In the genomic region with DNA sequence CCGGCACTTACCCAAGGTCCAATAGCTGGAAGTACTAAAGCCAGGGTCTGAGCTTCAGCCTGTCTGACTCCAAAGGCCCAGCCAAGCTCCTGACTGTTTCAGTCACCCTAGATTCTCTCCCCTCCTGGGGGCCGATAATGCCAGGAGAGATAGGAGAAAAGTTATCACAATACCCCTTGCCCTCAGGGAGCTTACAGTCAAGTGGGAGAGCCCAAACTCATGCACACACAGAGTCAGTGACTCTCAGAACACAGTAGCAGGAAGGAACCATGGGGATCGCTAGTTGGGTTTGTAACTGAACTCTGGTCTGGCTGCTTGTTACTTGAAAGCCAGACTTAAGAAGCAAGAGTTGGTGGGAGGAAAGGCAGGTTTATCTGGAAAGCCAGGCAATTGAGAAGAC, we compare ENCODE assay signal across 17 cellular contexts. TPM values are rescaled to one million over a fixed set of nuclear protein-coding genes. Genes with fewer than 3 reads are reported as not detected.
DNase-seq lines count a peak whose midpoint lies in the region; ATAC-seq and TF ChIP-seq lines count a peak whose summit lies in the region.
"Had no signal": no experiment of that assay in that cellular context is flagged by ENCODE, and none has a peak within 500 bp of the region (broad histone marks: within the 10 kb centered on the region; RNA-seq: fewer than 3 reads in every experiment).

No MANE protein-coding gene starts in this region.

- peak overlapping the region; percentile 29 for H3K27ac Mint-ChIP-seq in activated T-cell treated with anti-CD3 and anti-CD28 coated beads, Interleukin-2, amount 50 U/mL, for 24 hours
- H3K27ac Mint-ChIP-seq in T-cell (peak overlapping the region; percentile 43 to 56), natural killer cell (peak overlapping the region; percentile 53 to 73)
- peak overlapping the region; percentile 41 for H3K27ac Mint-ChIP-seq in activated T-helper 2 cell treated with anti-CD3 and anti-CD28 coated beads, Interferon-gamma antibody, Interleukin-2, Interleukin-4, amounts not matched to agents 10 μg/mL and 5 μg/mL and 100 μg/mL, durations not matched to agents 14 hours and 24 hours and 36 hours

- H3K36me3 Mint-ChIP-seq in activated T-cell treated with anti-CD3 and anti-CD28 coated beads, Interleukin-2, amount 50 U/mL, for 24 hours (ENCODE audit: low read depth): peaks cover 92% of the 10 kb centered on the region
- H3K36me3 Mint-ChIP-seq in T-cell: peaks cover 60% of the 10 kb centered on the region
- peaks cover 73% of the 10 kb centered on the region for H3K36me3 Mint-ChIP-seq in activated T-helper 2 cell treated with anti-CD3 and anti-CD28 coated beads, Interferon-gamma antibody, Interleukin-2, Interleukin-4, amounts not matched to agents 10 μg/mL and 5 μg/mL and 100 μg/mL, durations not matched to agents 14 hours and 24 hours and 36 hours (ENCODE audit: low read depth)
- H3K36me3 Mint-ChIP-seq in natural killer cell: peaks cover 6% of the 10 kb centered on the region

- no peak for TF ChIP-seq CTCF in natural killer cell (IDR thresholded peaks at IDR 0.05)

- no peaks in the 10 kb centered on the region for H3K27me3 Mint-ChIP-seq in activated T-cell treated with anti-CD3 and anti-CD28 coated beads, Interleukin-2, amount 50 U/mL, for 24 hours
- H3K27me3 Mint-ChIP-seq in T-cell (no peaks in the 10 kb centered on the region), natural killer cell (ENCODE audit: low read depth in 2 of 2) (no peaks in the 10 kb centered on the region)
- no peaks in the 10 kb centered on the region for H3K27me3 Mint-ChIP-seq in activated T-helper 2 cell treated with anti-CD3 and anti-CD28 coated beads, Interferon-gamma antibody, Interleukin-2, Interleukin-4, amounts not matched to agents 10 μg/mL and 5 μg/mL and 100 μg/mL, durations not matched to agents 14 hours and 24 hours and 36 hours (ENCODE audit: low read depth)

- H3K4me1 Mint-ChIP-seq in activated T-cell treated with anti-CD3 and anti-CD28 coated beads, Interleukin-2, amount 50 U/mL, for 24 hours (ENCODE audit: low read depth): peaks cover 2% of the 10 kb centered on the region
- H3K4me1 Mint-ChIP-seq in T-cell: peaks cover 6 to 11% (median 7%) of the 10 kb centered on the region in 3 donors
- peaks cover 4% of the 10 kb centered on the region for H3K4me1 Mint-ChIP-seq in activated T-helper 2 cell treated with anti-CD3 and anti-CD28 coated beads, Interferon-gamma antibody, Interleukin-2, Interleukin-4, amounts not matched to agents 10 μg/mL and 5 μg/mL and 100 μg/mL, durations not matched to agents 14 hours and 24 hours and 36 hours (ENCODE audit: low read depth)
- H3K4me1 Mint-ChIP-seq in natural killer cell: peaks cover 15 to 27% of the 10 kb centered on the region in 2 donors

- DNase-seq in activated T-cell treated with anti-CD3 and anti-CD28 coated beads, Interleukin-2, amount 50 U/mL, for 24 hours: no peak
- no peak for DNase-seq in activated T-cell treated with anti-CD3 and anti-CD28 coated beads, Interleukin-2, amount 50 U/mL, for 1 hour
- DNase-seq in T-cell (no peak), natural killer cell (no peak)
- no peak for DNase-seq in activated T-helper 2 cell treated with anti-CD3 and anti-CD28 coated beads, Interferon-gamma antibody, Interleukin-2, Interleukin-4, amounts not matched to agents 10 μg/mL and 5 μg/mL and 100 μg/mL, durations not matched to agents 14 hours and 24 hours and 36 hours (ENCODE audit: low spot score)
- no peak for DNase-seq in stimulated activated CD4-positive, alpha-beta T cell treated with anti-CD3 and anti-CD28 coated beads, Interleukin-4, amount 100 ng/mL, for 1 hour
- DNase-seq: GF-D8, KG1, NCI-H1436, NCI-H2081, NCI-H510A, NCI-H774, PC-3 had no signal

- intact Hi-C loops in activated T-helper 2 cell treated with anti-CD3 and anti-CD28 coated beads, Interferon-gamma antibody, Interleukin-2, Interleukin-4, amounts not matched to agents 10 μg/mL and 5 μg/mL and 100 μg/mL, durations not matched to agents 14 hours and 24 hours and 36 hours (cut with micrococcal nuclease): no loop called here
- intact Hi-C loops in natural killer cell (cut with micrococcal nuclease): no loop called here

- no peak for ATAC-seq in T-cell (replicated peaks in 1 of 4)
- no peak for ATAC-seq in natural killer cell
- no peak for ATAC-seq in GM21381 (IDR thresholded peaks at IDR 0.05; ENCODE audit: unreplicated experiment)
- ATAC-seq in HG03378 (IDR thresholded peaks at IDR 0.05; ENCODE audit: unreplicated experiment): no peak
- ATAC-seq: PC-3 had no signal

- CTCF ChIA-PET in T-cell (lab: Charles Lee): no interaction called here

- no peaks in the 10 kb centered on the region for H3K9me3 Mint-ChIP-seq in activated T-cell treated with anti-CD3 and anti-CD28 coated beads, Interleukin-2, amount 50 U/mL, for 24 hours
- H3K9me3 Mint-ChIP-seq in T-cell (no peaks in the 10 kb centered on the region), natural killer cell (no peaks in the 10 kb centered on the region)
- H3K9me3 Mint-ChIP-seq in activated T-helper 2 cell treated with anti-CD3 and anti-CD28 coated beads, Interferon-gamma antibody, Interleukin-2, Interleukin-4, amounts not matched to agents 10 μg/mL and 5 μg/mL and 100 μg/mL, durations not matched to agents 14 hours and 24 hours and 36 hours: no peaks in the 10 kb centered on the region

- POLR2A ChIA-PET in T-cell (lab: Charles Lee): no interaction called here

- no peak overlapping the region for H3K4me3 Mint-ChIP-seq in activated T-cell treated with anti-CD3 and anti-CD28 coated beads, Interleukin-2, amount 50 U/mL, for 24 hours
- H3K4me3 Mint-ChIP-seq in T-cell: no peak overlapping the region
- H3K4me3 Mint-ChIP-seq in activated T-helper 2 cell treated with anti-CD3 and anti-CD28 coated beads, Interferon-gamma antibody, Interleukin-2, Interleukin-4, amounts not matched to agents 10 μg/mL and 5 μg/mL and 100 μg/mL, durations not matched to agents 14 hours and 24 hours and 36 hours (ENCODE audit: low read depth): no peak overlapping the region
- no peak overlapping the region for H3K4me3 Mint-ChIP-seq in natural killer cell

RNA-seq across cellular contexts. Expression of a gene that starts 14.9 kb away (rescaled TPM):
- 1 to 10 TPM; 5.0 to 8.3 (median 7.2) TPM for total RNA-seq in T-cell
- 16.9 and 17.1 TPM in 2 replicates for total RNA-seq in activated T-helper 2 cell treated with anti-CD3 and anti-CD28 coated beads, Interferon-gamma antibody, Interleukin-2, Interleukin-4, amounts not matched to agents 10 μg/mL and 5 μg/mL and 100 μg/mL, durations not matched to agents 14 hours and 24 hours and 36 hours
- 1 to 10 TPM; 3.3 to 7.2 (median 5.6) TPM for total RNA-seq in natural killer cell

RNA-seq across cellular contexts. Expression of a gene that starts 23.1 kb away (rescaled TPM):
- total RNA-seq in T-cell (10 to 100 TPM in 3 of 5 donors, 1 to 10 TPM in 2; 6.8 to 17.4 (median 14.2) TPM), natural killer cell (1 to 10 TPM; 5.0 to 8.6 (median 6.3) TPM)
- total RNA-seq in activated T-helper 2 cell treated with anti-CD3 and anti-CD28 coated beads, Interferon-gamma antibody, Interleukin-2, Interleukin-4, amounts not matched to agents 10 μg/mL and 5 μg/mL and 100 μg/mL, durations not matched to agents 14 hours and 24 hours and 36 hours: 11.8 and 11.9 TPM in 2 replicates

RNA-seq across cellular contexts. Expression of a gene that starts 39.0 kb away (rescaled TPM):
- total RNA-seq in T-cell (100 to 1,000 TPM; 322 to 640 (median 518) TPM), natural killer cell (1,000 to 10,000 TPM; 1,131 to 1,260 (median 1,176) TPM)
- 292 and 293 TPM in 2 replicates for total RNA-seq in activated T-helper 2 cell treated with anti-CD3 and anti-CD28 coated beads, Interferon-gamma antibody, Interleukin-2, Interleukin-4, amounts not matched to agents 10 μg/mL and 5 μg/mL and 100 μg/mL, durations not matched to agents 14 hours and 24 hours and 36 hours
- total RNA-seq: Daoy, H4, PC-3 had no signal

RNA-seq across cellular contexts. Expression of a gene that starts 46.7 kb away (rescaled TPM):
- total RNA-seq in T-cell (10 to 100 TPM; 14.9 to 33.9 (median 27.3) TPM), natural killer cell (10 to 100 TPM in 2 of 3 donors, 1 to 10 TPM in 1; 9.6 to 13.0 (median 11.7) TPM)
- total RNA-seq in activated T-helper 2 cell treated with anti-CD3 and anti-CD28 coated beads, Interferon-gamma antibody, Interleukin-2, Interleukin-4, amounts not matched to agents 10 μg/mL and 5 μg/mL and 100 μg/mL, durations not matched to agents 14 hours and 24 hours and 36 hours: 14.5 and 14.6 TPM in 2 replicates
